Comparison of ENCODE assay signal across 8 cellular contexts in the genomic region with DNA sequence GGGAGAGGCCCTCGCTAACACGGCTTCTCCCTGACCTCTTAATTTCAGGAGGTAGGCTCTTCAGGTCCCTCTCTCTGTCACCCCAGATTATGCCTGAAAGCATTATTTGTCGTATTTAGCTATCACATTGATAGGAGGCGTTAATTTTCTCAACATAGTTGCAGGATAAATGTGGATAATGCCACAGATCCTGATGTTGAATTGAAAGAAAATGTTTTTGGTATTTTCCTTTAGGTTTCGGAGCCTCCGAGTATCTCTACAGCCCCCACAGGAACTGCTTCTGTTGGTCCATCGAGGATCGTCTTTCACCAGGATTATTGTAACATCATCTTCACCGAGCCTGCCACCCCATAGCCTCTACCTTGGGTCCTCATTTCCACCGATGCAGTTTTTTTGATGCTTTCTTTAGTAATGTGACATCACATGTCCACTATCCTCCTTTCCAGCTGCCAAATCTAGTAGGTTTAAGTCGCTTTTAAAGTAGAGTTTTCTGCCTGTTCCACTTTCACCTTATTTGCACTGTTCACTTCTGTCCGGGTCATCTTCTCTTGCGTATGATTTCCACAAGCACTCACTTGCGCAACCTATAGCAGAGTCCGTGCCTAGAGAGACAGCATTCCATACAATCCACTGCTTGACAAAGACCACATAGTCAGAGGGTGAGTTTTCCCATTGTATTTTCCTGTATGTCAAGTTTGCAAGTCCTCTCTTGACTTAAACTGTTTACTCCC. TPM values are rescaled to one million over a fixed set of nuclear protein-coding genes. Genes with fewer than 3 reads are reported as not detected.
DNase-seq lines count a peak whose midpoint lies in the region; ATAC-seq, FAIRE-seq and TF ChIP-seq lines count a peak whose summit lies in the region.

No MANE protein-coding gene starts in this region.

- H4K91ac ChIP-seq in mesenchymal stem cell (ENCODE audit: low read length): peak overlapping the region; percentile 97

- no peak overlapping the region for H4K8ac ChIP-seq in mesenchymal stem cell (ENCODE audit: low read length)

- peaks cover 23 to 24% of the 10 kb centered on the region in 2 experiments for H3K27me3 ChIP-seq in mesenchymal stem cell (ENCODE audit: control insufficient read depth in 1 of 2, insufficient read depth in 1 of 2, low read length in 2 of 2)

- no peak for TF ChIP-seq CTCF in OCI-LY7 (conservative IDR thresholded peaks at IDR 0.05; ENCODE audit: low read length)

- H3K36me3 ChIP-seq in OCI-LY7 (ENCODE audit: insufficient read depth, low read length) (no peaks in the 10 kb centered on the region), mesenchymal stem cell (ENCODE audit: control insufficient read depth in 1 of 2, insufficient read depth in 2 of 2, low read depth in 1 of 2, low read length in 2 of 2) (no peaks in the 10 kb centered on the region)

- H2AFZ ChIP-seq in OCI-LY7 (ENCODE audit: low read length): peak overlapping the region; percentile 84
- peak overlapping the region; percentile 72 for H2AFZ ChIP-seq in mesenchymal stem cell (ENCODE audit: low read depth, low read length)

- peak overlapping the region; percentile 12 for H2BK15ac ChIP-seq in mesenchymal stem cell (ENCODE audit: low read depth, poor library complexity, severe bottlenecking)

- no peak for ATAC-seq in stimulated activated naive CD8-positive, alpha-beta T cell treated with anti-CD3 and anti-CD28 coated beads, Interleukin-15, Interleukin-2, amounts not matched to agents 100 U/mL and 50 U/mL, for 24 hours
- no peak for ATAC-seq in HG02759 (IDR thresholded peaks at IDR 0.05; ENCODE audit: unreplicated experiment)

- no TSS peak for BruUV-seq in OCI-LY7 (replicated peaks; lab: Mats Ljungman, UMichigan)

- H3K79me1 ChIP-seq in mesenchymal stem cell (replicated peaks; ENCODE audit: low read length, poor library complexity, severe bottlenecking): peaks cover 1% of the 10 kb centered on the region

- POLR2A ChIA-PET in OCI-LY7 (lab: Charles Lee): interaction anchor here (0.6 to 0.9 kb wide), 2 partner anchors 229 to 867 kb away, joined by 3 read pairs; no protein-coding TSS in a partner anchor

- H3K4me1 Mint-ChIP-seq in stimulated activated naive CD8-positive, alpha-beta T cell treated with anti-CD3 and anti-CD28 coated beads, Interleukin-15, Interleukin-2, amounts not matched to agents 100 ng/mL and 50 ng/mL, for 24 hours (ENCODE audit: low read depth): peaks cover 29% of the 10 kb centered on the region

- H3K4ac ChIP-seq in mesenchymal stem cell (ENCODE audit: low read depth in 1 of 2, low read length in 2 of 2): peak overlapping the region; percentile 60 to 81

- no peaks in the 10 kb centered on the region for H3K9me2 ChIP-seq in OCI-LY7 (ENCODE audit: insufficient read depth, low read length)

- H2BK120ac ChIP-seq in mesenchymal stem cell (ENCODE audit: low read depth, low read length): peak overlapping the region; percentile 52

- peak overlapping the region in 1 of 2 experiments; percentile 57 for H3K23ac ChIP-seq in mesenchymal stem cell (ENCODE audit: low read length in 2 of 2)

- H4K20me1 ChIP-seq in OCI-LY7 (ENCODE audit: insufficient read depth, low read length): no peaks in the 10 kb centered on the region

- peak overlapping the region; percentile 85 for H3K4me2 ChIP-seq in OCI-LY7 (ENCODE audit: low read length)
- peak overlapping the region; percentile 86 for H3K4me2 ChIP-seq in mesenchymal stem cell (ENCODE audit: low read length, poor library complexity, severe bottlenecking)

- H2BK5ac ChIP-seq in mesenchymal stem cell (ENCODE audit: low read depth, low read length, poor library complexity, severe bottlenecking): no peak overlapping the region

- H3K18ac ChIP-seq in mesenchymal stem cell (ENCODE audit: low read depth in 1 of 2, low read length in 2 of 2): peak overlapping the region; percentile 91 to 96

- H3K9me3 ChIP-seq in OCI-LY7 (ENCODE audit: low read length): no peaks in the 10 kb centered on the region
- no peaks in the 10 kb centered on the region for H3K9me3 ChIP-seq in mesenchymal stem cell (ENCODE audit: control insufficient read depth, low read length)

- H3K79me2 ChIP-seq in OCI-LY7 (ENCODE audit: insufficient read depth, low read depth, low read length): no peaks in the 10 kb centered on the region

- DNase-seq in stimulated activated naive CD8-positive, alpha-beta T cell treated with anti-CD3 and anti-CD28 coated beads, Interleukin-15, Interleukin-2, amounts not matched to agents 100 U/mL and 50 U/mL, for 24 hours: no peak
- DNase-seq in OCI-LY7 (ENCODE audit: low spot score) (no peak), dedifferentiated amniotic fluid mesenchymal stem cell (ENCODE audit: extremely low spot score) (peak; percentile 78), mesenchymal stem cell (peak; percentile 96), urothelium cell line (ENCODE audit: low spot score) (peak; percentile 27), anterior cingulate cortex (lab: John Stamatoyannopoulos, UW) (no peak)

- no peak overlapping the region for H3K27ac ChIP-seq in OCI-LY7 (ENCODE audit: low read depth, low read length, poor library complexity, severe bottlenecking)
- H3K27ac ChIP-seq in mesenchymal stem cell (ENCODE audit: low read length, poor library complexity, severe bottlenecking): peak overlapping the region; percentile 12

- peak overlapping the region in 1 of 2 experiments; percentile 20 for H3K14ac ChIP-seq in mesenchymal stem cell (ENCODE audit: low read length in 2 of 2)

- H3K27ac Mint-ChIP-seq in stimulated activated naive CD8-positive, alpha-beta T cell treated with anti-CD3 and anti-CD28 coated beads, Interleukin-15, Interleukin-2, amounts not matched to agents 100 ng/mL and 50 ng/mL, for 24 hours: peak overlapping the region; percentile 64

- FAIRE-seq in urothelium cell line (lab: Jason Lieb, UNC): no peak

- WGBS in mesenchymal stem cell: 21% methylated on average over 13 of the region's 15 CpGs

- H3K27me3 Mint-ChIP-seq in stimulated activated naive CD8-positive, alpha-beta T cell treated with anti-CD3 and anti-CD28 coated beads, Interleukin-15, Interleukin-2, amounts not matched to agents 100 ng/mL and 50 ng/mL, for 24 hours: peaks cover 20% of the 10 kb centered on the region

- peaks cover 17% of the 10 kb centered on the region for H3K36me3 Mint-ChIP-seq in stimulated activated naive CD8-positive, alpha-beta T cell treated with anti-CD3 and anti-CD28 coated beads, Interleukin-15, Interleukin-2, amounts not matched to agents 100 ng/mL and 50 ng/mL, for 24 hours (ENCODE audit: low read depth)

- H3K9me3 Mint-ChIP-seq in stimulated activated naive CD8-positive, alpha-beta T cell treated with anti-CD3 and anti-CD28 coated beads, Interleukin-15, Interleukin-2, amounts not matched to agents 100 ng/mL and 50 ng/mL, for 24 hours: peaks cover 25% of the 10 kb centered on the region

- H2AK5ac ChIP-seq in mesenchymal stem cell (ENCODE audit: low read length, severe bottlenecking): no peak overlapping the region

- H2BK12ac ChIP-seq in mesenchymal stem cell (ENCODE audit: low read length in 2 of 2): peak overlapping the region; percentile 46 to 75

- peak overlapping the region; percentile 85 for H3K4me3 Mint-ChIP-seq in stimulated activated naive CD8-positive, alpha-beta T cell treated with anti-CD3 and anti-CD28 coated beads, Interleukin-15, Interleukin-2, amounts not matched to agents 100 ng/mL and 50 ng/mL, for 24 hours

- H3K4me3 ChIP-seq in OCI-LY7 (ENCODE audit: low read depth, low read length, poor library complexity, severe bottlenecking) (peak overlapping the region; percentile 72), mesenchymal stem cell (ENCODE audit: insufficient read depth in 1 of 2, low read depth in 1 of 2, low read length in 2 of 2) (peak overlapping the region; percentile 91 to 97)

- H3K4me1 ChIP-seq in OCI-LY7 (ENCODE audit: insufficient read depth, low read length, poor library complexity, severe bottlenecking) (peaks cover 9% of the 10 kb centered on the region), mesenchymal stem cell (ENCODE audit: control insufficient read depth, insufficient read depth, low read depth, low read length) (peaks cover 7% of the 10 kb centered on the region)

- CTCF ChIA-PET in OCI-LY7 (lab: Charles Lee; ENCODE audit: unreplicated experiment): no interaction called here

- peak overlapping the region; percentile 93 for H3K9ac ChIP-seq in mesenchymal stem cell (ENCODE audit: low read length)

- intact Hi-C loops in OCI-LY7 (cut with micrococcal nuclease; ENCODE audit: unreplicated experiment): loop anchor here (5.0 kb wide), 1 partner anchor 520 kb away; a partner anchor contains a TSS

RNA-seq across cellular contexts. Expression of a gene that starts 0.7 kb away (rescaled TPM):
- 3.7 and 6.3 TPM in 2 replicates for total RNA-seq in OCI-LY7 (2014; rRNA removed; shearing (Covaris generic))
- total RNA-seq in OCI-LY7 (2022): 9.6 and 10.0 TPM in 2 replicates
- 5.9 TPM for polyA plus RNA-seq in mesenchymal stem cell (2013, experiment 1 of 2)
- 6.4 TPM for polyA plus RNA-seq in mesenchymal stem cell (2013, experiment 2 of 2)

RNA-seq across cellular contexts. Expression of a gene that starts 55.0 kb away (rescaled TPM):
- total RNA-seq in OCI-LY7 (2014; rRNA removed; shearing (Covaris generic)): not detected in 2 replicates
- not detected in 2 replicates for total RNA-seq in OCI-LY7 (2022)
- polyA plus RNA-seq in mesenchymal stem cell (2013, experiment 1 of 2): 9.8 TPM
- polyA plus RNA-seq in mesenchymal stem cell (2013, experiment 2 of 2): 10.2 TPM

Comparison
In these comparisons a context has a peak if more than half of its experiments do, and no peak if none do; other contexts are left out.
1. DNase-seq: peak in dedifferentiated amniotic fluid mesenchymal stem cell (single experiment), mesenchymal stem cell (single experiment) and urothelium cell line (single experiment); none in stimulated activated naive CD8-positive, alpha-beta T cell treated with anti-CD3 and anti-CD28 coated beads, Interleukin-15, Interleukin-2, amounts not matched to agents 100 U/mL and 50 U/mL, for 24 hours (single experiment), OCI-LY7 (single experiment) and anterior cingulate cortex (0 of 58).